ENCODE assay signal across 2 cellular contexts in the genomic region with DNA sequence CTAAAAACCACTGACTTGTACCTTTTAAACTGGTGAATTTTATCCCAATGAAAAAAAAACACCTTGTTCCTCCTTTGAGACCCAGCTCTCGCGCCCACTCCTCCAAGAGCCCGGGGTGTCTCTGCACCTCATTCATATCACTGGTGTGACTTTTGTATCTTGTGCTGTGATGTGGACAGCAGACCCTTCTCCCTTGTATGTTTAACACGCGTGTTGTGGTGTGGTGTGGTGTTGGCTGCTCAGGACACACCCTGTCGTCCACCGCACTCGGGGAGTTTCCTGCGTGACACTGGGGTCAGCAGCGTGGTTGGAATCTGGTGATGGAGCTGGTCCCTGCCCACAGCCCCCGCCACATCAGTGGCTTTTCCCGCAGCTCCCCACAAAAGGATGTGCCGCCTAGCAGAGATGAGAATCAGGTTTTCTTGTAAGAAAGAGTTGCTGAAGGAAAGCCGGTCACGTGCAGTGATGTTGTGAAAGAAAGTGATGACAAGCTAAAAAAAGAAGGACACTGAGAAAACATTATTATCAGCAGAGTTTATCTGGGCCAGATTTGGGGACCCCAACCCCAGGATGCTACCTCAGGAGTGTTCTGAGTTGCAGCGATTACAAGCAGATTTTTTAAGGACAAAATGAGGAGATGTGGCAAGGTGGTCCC.
TF ChIP-seq lines count a peak whose summit lies in the region.

No MANE protein-coding gene starts in this region.

TF ChIP-seq in IMR-90, 13 proteins besides CTCF, POLR2A, EP300 and RAD21:
- TF ChIP-seq, protein P1, sequence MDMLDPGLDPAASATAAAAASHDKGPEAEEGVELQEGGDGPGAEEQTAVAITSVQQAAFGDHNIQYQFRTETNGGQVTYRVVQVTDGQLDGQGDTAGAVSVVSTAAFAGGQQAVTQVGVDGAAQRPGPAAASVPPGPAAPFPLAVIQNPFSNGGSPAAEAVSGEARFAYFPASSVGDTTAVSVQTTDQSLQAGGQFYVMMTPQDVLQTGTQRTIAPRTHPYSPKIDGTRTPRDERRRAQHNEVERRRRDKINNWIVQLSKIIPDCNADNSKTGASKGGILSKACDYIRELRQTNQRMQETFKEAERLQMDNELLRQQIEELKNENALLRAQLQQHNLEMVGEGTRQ (IDR thresholded peaks at IDR 0.05; ENCODE audit: low read depth, low read length) = peak; percentile 50; the same call in 1 of the 2 replicates
- TF ChIP-seq SMC3 (IDR thresholded peaks at IDR 0.05; ENCODE audit: low read depth, low read length) = no peak
- 0 out of 2 replicates have a peak, but pooled peaks have one; percentile 15 for TF ChIP-seq BHLHE40 (IDR thresholded peaks at IDR 0.05; ENCODE audit: low read depth, low read length)

TF ChIP-seq in endothelial cell of umbilical vein, 7 proteins besides CTCF, POLR2A, EP300 and RAD21:
- no peak for TF ChIP-seq FOS (IDR thresholded peaks at IDR 0.05; ENCODE audit: borderline replicate concordance, insufficient read depth, low read length)
- TF ChIP-seq MYC (IDR thresholded peaks at IDR 0.05; ENCODE audit: low read depth, low read length) = no peak
- no peak for TF ChIP-seq GATA2 (IDR thresholded peaks at IDR 0.05; ENCODE audit: insufficient read depth, insufficient read length, low read depth, low read length)
- no peak for TF ChIP-seq POLR2AphosphoS5 (IDR thresholded peaks at IDR 0.05; ENCODE audit: insufficient read depth, low read depth, low read length)
- TF ChIP-seq JUN (IDR thresholded peaks at IDR 0.05; ENCODE audit: borderline replicate concordance, insufficient read depth, insufficient read length, low read depth) = no peak
- no peak for TF ChIP-seq EZH2 (IDR thresholded peaks at IDR 0.05; ENCODE audit: borderline replicate concordance, low read depth, low read length, severe bottlenecking)
- TF ChIP-seq, protein P2, sequence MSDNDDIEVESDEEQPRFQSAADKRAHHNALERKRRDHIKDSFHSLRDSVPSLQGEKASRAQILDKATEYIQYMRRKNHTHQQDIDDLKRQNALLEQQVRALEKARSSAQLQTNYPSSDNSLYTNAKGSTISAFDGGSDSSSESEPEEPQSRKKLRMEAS (IDR thresholded peaks at IDR 0.05; ENCODE audit: insufficient read depth, insufficient read length) = no peak
